ENCODE assay signal across 15 cellular contexts in genomic region chr10:98326621-98327027, GRCh38. TPM values are rescaled to one million over a fixed set of nuclear protein-coding genes. Genes with fewer than 3 reads are reported as not detected.
DNase-seq lines count a peak whose midpoint lies in the region; ATAC-seq lines count a peak whose summit lies in the region.
"Had no signal": no experiment of that assay in that cellular context is flagged by ENCODE, and none has a peak within 500 bp of the region (broad histone marks: within the 10 kb centered on the region; RNA-seq: fewer than 3 reads in every experiment).

No MANE protein-coding gene starts in this region.

- H3K36me3 ChIP-seq in BLaER1 treated with 17β-estradiol and CSF1 and Interleukin-3, amounts not matched to agents 10 nM and 100 nM, result no peaks in the 10 kb centered on the region
- H3K36me3 ChIP-seq: gastrocnemius medialis had no signal

- H3K9ac ChIP-seq in BLaER1 treated with 17β-estradiol and CSF1 and Interleukin-3, amounts not matched to agents 10 nM and 100 nM, result peak overlapping the region in 2 of 11 experiments; percentile 14 to 15; a peak in 3 of 22 replicates

- H3K27me3 ChIP-seq in BLaER1 treated with 17β-estradiol and CSF1 and Interleukin-3, amounts not matched to agents 10 nM and 100 nM, result peaks cover 0 to 17% (median 0%) of the 10 kb centered on the region in 11 experiments; a peak in 5 of 22 replicates
- H3K27me3 ChIP-seq: gastrocnemius medialis had no signal

- no peaks in the 10 kb centered on the region for H4K20me1 ChIP-seq in BLaER1 treated with 17β-estradiol and CSF1 and Interleukin-3, amounts not matched to agents 10 nM and 100 nM

- DNase-seq in ELF-1 (ENCODE audit: low read depth, low spot score) (peak; percentile 46), cerebellum (ENCODE audit: low spot score) (peak; percentile 61), midbrain (lab: John Stamatoyannopoulos, UW) (peak; percentile 9), COLO829 (ENCODE audit: low spot score) (no peak), dedifferentiated amniotic fluid mesenchymal stem cell (ENCODE audit: extremely low spot score) (no peak)
- DNase-seq: activated B cell treated with CpG ODN at 0.5 μM for 24 hours; gastrocnemius medialis; HCEC 1CT; immature natural killer cell; SHP77; stimulated activated CD4-positive, alpha-beta T cell treated with anti-CD3 and anti-CD28 coated beads, Interleukin-2, amount 100 ng/mL, for 48 hours had no signal

- peaks cover 0 to 12% (median 7%) of the 10 kb centered on the region in 11 experiments; a peak in 17 of 22 replicates for H3K9me3 ChIP-seq in BLaER1 treated with 17β-estradiol and CSF1 and Interleukin-3, amounts not matched to agents 10 nM and 100 nM (replicated peaks in 1 of 11)
- H3K9me3 ChIP-seq: gastrocnemius medialis had no signal

- no peak overlapping the region for H3K27ac ChIP-seq in BLaER1 treated with 17β-estradiol and CSF1 and Interleukin-3, amounts not matched to agents 10 nM and 100 nM
- H3K27ac ChIP-seq: gastrocnemius medialis had no signal

- peak overlapping the region in 9 of 11 experiments; percentile 24 to 74 (median 55); a peak in 19 of 22 replicates for H3K4me2 ChIP-seq in BLaER1 treated with 17β-estradiol and CSF1 and Interleukin-3, amounts not matched to agents 10 nM and 100 nM

- H3K4me1 ChIP-seq in BLaER1 treated with 17β-estradiol and CSF1 and Interleukin-3, amounts not matched to agents 10 nM and 100 nM, result peaks cover 39 to 64% (median 51%) of the 10 kb centered on the region in 10 experiments

- no peak for ATAC-seq in GM18517 (IDR thresholded peaks at IDR 0.05; ENCODE audit: unreplicated experiment)
- ATAC-seq: gastrocnemius medialis had no signal

- H3K4me3 ChIP-seq in BLaER1 treated with 17β-estradiol and CSF1 and Interleukin-3, amounts not matched to agents 10 nM and 100 nM, result no peak overlapping the region
- H3K4me3 ChIP-seq: gastrocnemius medialis had no signal

RNA-seq across cellular contexts. Expression of gene LOXL4, which starts 58.6 kb away (rescaled TPM):
- 0.27 TPM for total RNA-seq in cerebellum
- total RNA-seq: activated B cell treated with CpG ODN at 0.5 μM for 24 hours; activated CD8-positive, alpha-beta memory T cell treated with anti-CD3 and anti-CD28 coated beads for 36 hours; activated T-helper 2 cell treated with anti-CD3 and anti-CD28 coated beads, Interferon-gamma antibody, Interleukin-2, Interleukin-4, amounts not matched to agents 10 μg/mL and 5 μg/mL and 100 μg/mL, durations not matched to agents 14 hours and 24 hours and 36 hours had no signal

Comparison
In these comparisons a context has a peak if more than half of its experiments do, and no peak if none do; other contexts are left out.
1. DNase-seq: peak in ELF-1 (single experiment), cerebellum (single experiment) and midbrain (single experiment); none in COLO829 (single experiment) and dedifferentiated amniotic fluid mesenchymal stem cell (single experiment).